ENCODE assay signal across 14 cellular contexts in the genomic region with DNA sequence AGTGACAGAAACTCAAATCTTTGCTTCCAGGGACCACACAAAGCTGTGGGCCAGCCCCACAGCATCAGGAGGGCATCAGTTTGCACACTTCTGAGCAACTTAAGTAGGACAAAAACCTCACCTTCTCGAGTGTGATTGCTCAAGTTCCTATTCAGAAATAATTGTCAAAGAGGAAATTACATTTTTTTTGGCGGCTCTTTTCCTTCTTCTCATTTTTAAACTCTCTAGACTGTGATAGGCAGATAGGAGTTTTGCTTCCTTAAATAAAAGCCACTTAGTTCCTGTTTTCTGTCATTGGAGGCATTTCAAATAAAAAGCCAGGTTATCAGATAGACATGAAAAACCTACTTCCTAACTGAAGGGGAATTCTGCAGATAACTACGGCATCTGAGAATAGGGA. TPM values are rescaled to one million over a fixed set of nuclear protein-coding genes. Genes with fewer than 3 reads are reported as not detected.
DNase-seq lines count a peak whose midpoint lies in the region; ATAC-seq and TF ChIP-seq lines count a peak whose summit lies in the region.
"Had no signal": no experiment of that assay in that cellular context is flagged by ENCODE, and none has a peak within 500 bp of the region (broad histone marks: within the 10 kb centered on the region; RNA-seq: fewer than 3 reads in every experiment).

No MANE protein-coding gene starts in this region.

- H3K27me3 ChIP-seq in neutrophil, result no peaks in the 10 kb centered on the region
- no peaks in the 10 kb centered on the region for H3K27me3 ChIP-seq in gastrocnemius medialis
- H3K27me3 ChIP-seq: SJCRH30 had no signal

- peak overlapping the region; percentile 60 for H3K4me3 Mint-ChIP-seq in activated T-cell treated with anti-CD3 and anti-CD28 coated beads, Interleukin-2, amount 50 U/mL, for 24 hours
- peak overlapping the region; percentile 63 for H3K4me3 Mint-ChIP-seq in activated naive CD8-positive, alpha-beta T cell
- H3K4me3 Mint-ChIP-seq in glutamatergic neuron (ENCODE audit: unreplicated experiment), result no peak overlapping the region

- H3K9me3 Mint-ChIP-seq in activated T-cell treated with anti-CD3 and anti-CD28 coated beads, Interleukin-2, amount 50 U/mL, for 24 hours, result no peaks in the 10 kb centered on the region
- no peaks in the 10 kb centered on the region for H3K9me3 Mint-ChIP-seq in activated naive CD8-positive, alpha-beta T cell (ENCODE audit: low read depth)
- H3K9me3 Mint-ChIP-seq in glutamatergic neuron (ENCODE audit: unreplicated experiment), result peaks cover 1% of the 10 kb centered on the region

- no peak for DNase-seq in activated T-cell treated with anti-CD3 and anti-CD28 coated beads, Interleukin-2, amount 50 U/mL, for 24 hours
- DNase-seq in activated T-cell treated with anti-CD3 and anti-CD28 coated beads for 4 hours, result no peak
- DNase-seq in NOMO-1 treated with DMSO at 0.1 percent for 48 hours (lab: John Stamatoyannopoulos, UW; ENCODE audit: unreplicated experiment), result peak; percentile 98
- no peak for DNase-seq in glutamatergic neuron
- no peak for DNase-seq in gastrocnemius medialis
- DNase-seq in posterior cingulate gyrus, result no peak
- DNase-seq: ACHN, occipital lobe, SJCRH30 had no signal

- H3K27ac ChIP-seq in neutrophil (peak overlapping the region; percentile 94), gastrocnemius medialis (no peak overlapping the region)
- H3K27ac ChIP-seq: breast epithelium, SJCRH30 had no signal

- no peaks in the 10 kb centered on the region for H3K36me3 Mint-ChIP-seq in activated T-cell treated with anti-CD3 and anti-CD28 coated beads, Interleukin-2, amount 50 U/mL, for 24 hours (ENCODE audit: low read depth)
- H3K36me3 Mint-ChIP-seq in activated naive CD8-positive, alpha-beta T cell, result peaks cover 2% of the 10 kb centered on the region
- H3K36me3 Mint-ChIP-seq in glutamatergic neuron (ENCODE audit: unreplicated experiment), result peaks cover 6% of the 10 kb centered on the region

- H3K9me3 ChIP-seq in neutrophil (no peaks in the 10 kb centered on the region), gastrocnemius medialis (no peaks in the 10 kb centered on the region)
- H3K9me3 ChIP-seq: breast epithelium, SJCRH30 had no signal

- H3K4me3 ChIP-seq in neutrophil (ENCODE audit: low read depth in 1 of 2, low read length in 1 of 2) (peak overlapping the region; percentile 48 to 60), gastrocnemius medialis (no peak overlapping the region)
- H3K4me3 ChIP-seq: breast epithelium, SJCRH30 had no signal

- in situ Hi-C loops in gastrocnemius medialis (cut with MboI; ENCODE audit: low sequenced_read_pairs in 4 of 4), result no loop called here

- peaks cover 64 to 76% of the 10 kb centered on the region in 2 experiments for H3K4me1 ChIP-seq in neutrophil (ENCODE audit: control insufficient read depth in 1 of 2, insufficient read depth in 1 of 2, low read depth in 1 of 2, low read length in 1 of 2)
- no peaks in the 10 kb centered on the region for H3K4me1 ChIP-seq in gastrocnemius medialis
- H3K4me1 ChIP-seq: breast epithelium, SJCRH30 had no signal

- no peak for TF ChIP-seq POLR2A in gastrocnemius medialis (IDR thresholded peaks at IDR 0.05)

- peak overlapping the region; percentile 96 for H3K27ac Mint-ChIP-seq in activated T-cell treated with anti-CD3 and anti-CD28 coated beads, Interleukin-2, amount 50 U/mL, for 24 hours
- peak overlapping the region; percentile 97 for H3K27ac Mint-ChIP-seq in activated naive CD8-positive, alpha-beta T cell
- no peak overlapping the region for H3K27ac Mint-ChIP-seq in glutamatergic neuron (ENCODE audit: unreplicated experiment)

- H3K36me3 ChIP-seq in neutrophil, result no peaks in the 10 kb centered on the region
- no peaks in the 10 kb centered on the region for H3K36me3 ChIP-seq in gastrocnemius medialis
- H3K36me3 ChIP-seq: breast epithelium, SJCRH30 had no signal

- ATAC-seq in gastrocnemius medialis, result no peak
- ATAC-seq: HCT116 had no signal

- no peak for TF ChIP-seq CTCF in neutrophil (IDR thresholded peaks at IDR 0.05)
- TF ChIP-seq CTCF in glutamatergic neuron (IDR thresholded peaks at IDR 0.05; ENCODE audit: partially characterized antibody, unreplicated experiment), result no peak
- no peak for TF ChIP-seq CTCF in gastrocnemius medialis (IDR thresholded peaks at IDR 0.05 in 4 of 5, conservative IDR thresholded peaks at IDR 0.05 in 1 of 5)

- peaks cover 92% of the 10 kb centered on the region for H3K4me1 Mint-ChIP-seq in activated T-cell treated with anti-CD3 and anti-CD28 coated beads, Interleukin-2, amount 50 U/mL, for 24 hours (ENCODE audit: low read depth)
- peaks cover 85% of the 10 kb centered on the region for H3K4me1 Mint-ChIP-seq in activated naive CD8-positive, alpha-beta T cell (ENCODE audit: low read depth)
- H3K4me1 Mint-ChIP-seq in glutamatergic neuron (ENCODE audit: low read depth, unreplicated experiment), result no peaks in the 10 kb centered on the region

- H3K27me3 Mint-ChIP-seq in activated T-cell treated with anti-CD3 and anti-CD28 coated beads, Interleukin-2, amount 50 U/mL, for 24 hours, result no peaks in the 10 kb centered on the region
- no peaks in the 10 kb centered on the region for H3K27me3 Mint-ChIP-seq in activated naive CD8-positive, alpha-beta T cell
- peaks cover 3% of the 10 kb centered on the region for H3K27me3 Mint-ChIP-seq in glutamatergic neuron (ENCODE audit: unreplicated experiment)

- intact Hi-C loops in gastrocnemius medialis (cut with DNase I; ENCODE audit: low total_unique reads), result no loop called here
- intact Hi-C loops in posterior cingulate gyrus (cut with DNase I), result no loop called here

RNA-seq across cellular contexts. Expression of a gene that starts 11.2 kb away (rescaled TPM):
- total RNA-seq in glutamatergic neuron (ENCODE audit: unreplicated experiment), result not detected
- under 1 TPM in 2 of 4 donors, not detected in 2; 0.25 to 0.44 TPM for total RNA-seq in gastrocnemius medialis
- total RNA-seq: LHCN-M2 had no signal

RNA-seq across cellular contexts. Expression of a gene that starts 56.0 kb away (rescaled TPM):
- 4.6 TPM for total RNA-seq in glutamatergic neuron (ENCODE audit: unreplicated experiment)
- 1 to 10 TPM; 1.9 to 4.4 (median 2.3) TPM for total RNA-seq in gastrocnemius medialis

Comparison
In these comparisons a context has a peak if more than half of its experiments do, and no peak if none do; other contexts are left out.
1. H3K4me3 ChIP-seq: peak in neutrophil (2 of 2); none in gastrocnemius medialis (0 of 4).